8 cellular contexts compared by ENCODE assay signal in the genomic region with DNA sequence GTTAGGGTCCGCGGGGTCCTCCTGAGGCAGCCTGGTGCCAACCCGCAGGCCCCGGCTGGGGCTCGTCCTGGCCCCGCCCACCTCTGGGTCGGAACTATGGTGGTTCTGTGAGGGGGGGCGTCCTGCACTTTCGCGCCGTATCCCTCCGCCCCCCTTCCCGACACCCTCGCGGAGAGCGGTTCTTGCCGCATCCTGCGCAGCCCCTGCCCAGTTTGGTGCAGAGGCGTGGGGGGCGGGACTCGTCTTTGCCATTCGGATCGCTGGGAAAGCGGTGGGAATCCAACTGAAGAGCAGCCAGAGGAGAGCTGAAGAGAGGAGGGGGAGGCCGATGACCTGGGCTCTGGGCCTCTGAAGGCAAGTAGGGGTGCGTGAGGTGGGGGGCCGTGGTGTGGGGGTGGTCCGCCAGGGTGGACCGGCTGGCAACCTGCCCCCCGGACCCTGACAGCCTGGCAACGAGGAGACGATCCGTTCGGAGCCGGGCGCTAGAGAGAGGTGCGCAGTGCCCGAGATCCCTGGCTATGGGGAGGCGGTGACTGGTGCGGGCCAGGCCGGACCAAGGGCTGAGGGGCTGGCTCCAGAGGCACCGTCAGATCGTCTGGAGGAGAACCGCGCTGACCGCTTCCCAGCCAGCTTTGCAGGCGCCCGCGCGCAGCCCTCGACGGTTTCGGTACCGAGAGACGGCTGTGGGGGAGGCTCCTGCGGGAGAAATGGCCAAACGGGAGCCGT. TPM values are rescaled to one million over a fixed set of nuclear protein-coding genes. Genes with fewer than 3 reads are reported as not detected.
DNase-seq lines count a peak whose midpoint lies in the region; ATAC-seq and TF ChIP-seq lines count a peak whose summit lies in the region.

A gene with protein sequence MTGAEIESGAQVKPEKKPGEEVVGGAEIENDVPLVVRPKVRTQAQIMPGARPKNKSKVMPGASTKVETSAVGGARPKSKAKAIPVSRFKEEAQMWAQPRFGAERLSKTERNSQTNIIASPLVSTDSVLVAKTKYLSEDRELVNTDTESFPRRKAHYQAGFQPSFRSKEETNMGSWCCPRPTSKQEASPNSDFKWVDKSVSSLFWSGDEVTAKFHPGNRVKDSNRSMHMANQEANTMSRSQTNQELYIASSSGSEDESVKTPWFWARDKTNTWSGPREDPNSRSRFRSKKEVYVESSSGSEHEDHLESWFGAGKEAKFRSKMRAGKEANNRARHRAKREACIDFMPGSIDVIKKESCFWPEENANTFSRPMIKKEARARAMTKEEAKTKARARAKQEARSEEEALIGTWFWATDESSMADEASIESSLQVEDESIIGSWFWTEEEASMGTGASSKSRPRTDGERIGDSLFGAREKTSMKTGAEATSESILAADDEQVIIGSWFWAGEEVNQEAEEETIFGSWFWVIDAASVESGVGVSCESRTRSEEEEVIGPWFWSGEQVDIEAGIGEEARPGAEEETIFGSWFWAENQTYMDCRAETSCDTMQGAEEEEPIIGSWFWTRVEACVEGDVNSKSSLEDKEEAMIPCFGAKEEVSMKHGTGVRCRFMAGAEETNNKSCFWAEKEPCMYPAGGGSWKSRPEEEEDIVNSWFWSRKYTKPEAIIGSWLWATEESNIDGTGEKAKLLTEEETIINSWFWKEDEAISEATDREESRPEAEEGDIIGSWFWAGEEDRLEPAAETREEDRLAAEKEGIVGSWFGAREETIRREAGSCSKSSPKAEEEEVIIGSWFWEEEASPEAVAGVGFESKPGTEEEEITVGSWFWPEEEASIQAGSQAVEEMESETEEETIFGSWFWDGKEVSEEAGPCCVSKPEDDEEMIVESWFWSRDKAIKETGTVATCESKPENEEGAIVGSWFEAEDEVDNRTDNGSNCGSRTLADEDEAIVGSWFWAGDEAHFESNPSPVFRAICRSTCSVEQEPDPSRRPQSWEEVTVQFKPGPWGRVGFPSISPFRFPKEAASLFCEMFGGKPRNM (N-terminal part only) (plus strand): TSS at position 242 of the 726 bp plus-strand sequence. CDS start 2,431 bp downstream, outside the sequence.

- peak within 1 kb of the TSS; percentile 41 for H2AFZ ChIP-seq in osteoblast (ENCODE audit: low read length)

- H3K27ac ChIP-seq in osteoblast (ENCODE audit: low read depth, low read length) (no peak within 1 kb of the TSS), uterus (peak within 1 kb of the TSS; percentile 79 to 89)

- ATAC-seq in GM19351 (IDR thresholded peaks at IDR 0.05; ENCODE audit: unreplicated experiment), result peak; percentile 30
- peak; percentile 82 for ATAC-seq in Right ventricle myocardium inferior

- CTCF ChIA-PET in activated naive CD4-positive, alpha-beta T cell treated with anti-CD3 and anti-CD28 coated beads, Interleukin-2, amount 10 ng/mL, durations not matched to agents 7 days and 5 days (lab: Charles Lee), result no interaction called here

- no peaks in the 10 kb centered on the region for H3K36me3 Mint-ChIP-seq in activated naive CD4-positive, alpha-beta T cell treated with anti-CD3 and anti-CD28 coated beads, Interleukin-2, amount 10 ng/mL, durations not matched to agents 7 days and 5 days

- H3K27ac Mint-ChIP-seq in activated naive CD4-positive, alpha-beta T cell treated with anti-CD3 and anti-CD28 coated beads, Interleukin-2, amount 10 ng/mL, durations not matched to agents 7 days and 5 days, result peak within 1 kb of the TSS; percentile 84

- no peaks in the 10 kb centered on the region for H4K20me1 ChIP-seq in osteoblast (ENCODE audit: insufficient read depth, low read length)

- H3K9me3 ChIP-seq in osteoblast (ENCODE audit: low read depth, low read length) (no peaks in the 10 kb centered on the region), uterus (no peaks in the 10 kb centered on the region)

- DNase-seq in NCI-H69 (lab: John Stamatoyannopoulos, UW) (peak; percentile 43), Right ventricle myocardium inferior (ENCODE audit: missing footprints) (peak; percentile 66), osteoblast (ENCODE audit: insufficient read length, low spot score, missing footprints) (peak; percentile 78), uterus (peak; percentile 72 to 79), DMS153 (lab: John Stamatoyannopoulos, UW) (no peak), NCI-H2171 treated with DMSO at 0.1 percent for 48 hours (lab: John Stamatoyannopoulos, UW) (no peak)
- DNase-seq in activated naive CD4-positive, alpha-beta T cell treated with anti-CD3 and anti-CD28 coated beads, Interleukin-2, amount 10 ng/mL, durations not matched to agents 7 days and 5 days, result peak; percentile 55

- H3K4me1 ChIP-seq in osteoblast (ENCODE audit: insufficient read depth, low read length) (peaks cover 4% of the 10 kb centered on the region), uterus (peaks cover 0 to 3% of the 10 kb centered on the region in 2 donors)

- H3K27me3 Mint-ChIP-seq in activated naive CD4-positive, alpha-beta T cell treated with anti-CD3 and anti-CD28 coated beads, Interleukin-2, amount 10 ng/mL, durations not matched to agents 7 days and 5 days, result peaks cover 11% of the 10 kb centered on the region

- H3K4me2 ChIP-seq in osteoblast (ENCODE audit: insufficient read depth, low read length), result peak within 1 kb of the TSS; percentile 83

- H3K9me3 Mint-ChIP-seq in activated naive CD4-positive, alpha-beta T cell treated with anti-CD3 and anti-CD28 coated beads, Interleukin-2, amount 10 ng/mL, durations not matched to agents 7 days and 5 days, result no peaks in the 10 kb centered on the region

- TF ChIP-seq CTCF in osteoblast (IDR thresholded peaks at IDR 0.05; ENCODE audit: extremely low read depth, low read depth, low read length) (no peak), uterus (IDR thresholded peaks at IDR 0.05) (peak in 1 of 4 experiments; percentile 6)

- H3K4me3 ChIP-seq in osteoblast (ENCODE audit: insufficient read depth, low read length) (peak within 1 kb of the TSS; percentile 72), uterus (peak within 1 kb of the TSS; percentile 52 to 61)

- peak within 1 kb of the TSS; percentile 84 for H3K4me3 Mint-ChIP-seq in activated naive CD4-positive, alpha-beta T cell treated with anti-CD3 and anti-CD28 coated beads, Interleukin-2, amount 10 ng/mL, durations not matched to agents 7 days and 5 days

- H3K36me3 ChIP-seq in osteoblast (ENCODE audit: insufficient read depth, low read length) (no peaks in the 10 kb centered on the region), uterus (no peaks in the 10 kb centered on the region)

- intact Hi-C loops in Right ventricle myocardium inferior (cut with DNase I), result loop anchor here (10.0 kb wide), 1 partner anchor 63 kb away; a partner anchor contains a TSS
- intact Hi-C loops in uterus (cut with DNase I; ENCODE audit: low total_unique reads), result no loop called here

- peak; percentile 35 to 64 for TF ChIP-seq POLR2A in uterus (IDR thresholded peaks at IDR 0.05)

- H3K4me1 Mint-ChIP-seq in activated naive CD4-positive, alpha-beta T cell treated with anti-CD3 and anti-CD28 coated beads, Interleukin-2, amount 10 ng/mL, durations not matched to agents 7 days and 5 days, result peaks cover 19% of the 10 kb centered on the region

- H3K27me3 ChIP-seq in osteoblast (ENCODE audit: insufficient read depth, low read length), result no peaks in the 10 kb centered on the region
- no peaks in the 10 kb centered on the region for H3K27me3 ChIP-seq in uterus

- no peaks in the 10 kb centered on the region for H3K79me2 ChIP-seq in osteoblast (ENCODE audit: insufficient read depth, low read length)

RNA-seq across cellular contexts. Expression of the gene that starts here (rescaled TPM):
- total RNA-seq in Right ventricle myocardium inferior (4.1 TPM), osteoblast (2.9 and 3.5 TPM in 2 replicates), uterus (10 to 100 TPM; 18.7 to 49.9 (median 22.6) TPM)

Comparison
In these comparisons a context has a peak if more than half of its experiments do, and no peak if none do; other contexts are left out.
1. DNase-seq: peak in NCI-H69 (single experiment), activated naive CD4-positive, alpha-beta T cell treated with anti-CD3 and anti-CD28 coated beads, Interleukin-2, amount 10 ng/mL, durations not matched to agents 7 days and 5 days (single experiment), Right ventricle myocardium inferior (single experiment), osteoblast (single experiment) and uterus (2 of 2); none in DMS153 (single experiment) and NCI-H2171 treated with DMSO at 0.1 percent for 48 hours (single experiment).